Comparison of ENCODE assay signal across 19 cellular contexts in genomic region chr16:72264776-72265175, GRCh38.
DNase-seq lines count a peak whose midpoint lies in the region; FAIRE-seq and TF ChIP-seq lines count a peak whose summit lies in the region.
"Had no signal": no experiment of that assay in that cellular context is flagged by ENCODE, and none has a peak within 500 bp of the region (broad histone marks: within the 10 kb centered on the region; RNA-seq: fewer than 3 reads in every experiment).

No MANE protein-coding gene starts in this region.

- H3K9me3 Mint-ChIP-seq in neural progenitor cell, result no peaks in the 10 kb centered on the region
- H3K9me3 Mint-ChIP-seq: GM23338 had no signal

- FAIRE-seq in small intestine (lab: Jason Lieb, UNC), result no peak
- FAIRE-seq: GM19239, H54 had no signal

- H3K36me3 Mint-ChIP-seq in neural progenitor cell, result no peaks in the 10 kb centered on the region

- H3K36me3 ChIP-seq in small intestine (ENCODE audit: control insufficient read depth in 2 of 2, insufficient read depth in 2 of 2, low read length in 2 of 2) (no peaks in the 10 kb centered on the region), neural progenitor cell (no peaks in the 10 kb centered on the region)
- H3K36me3 ChIP-seq: BLaER1 treated with 17β-estradiol and CSF1 and Interleukin-3, amounts not matched to agents 10 nM and 100 nM had no signal

- H3K27ac Mint-ChIP-seq in neural progenitor cell, result no peak overlapping the region
- H3K27ac Mint-ChIP-seq: B cell; CD8-positive, alpha-beta T cell; GM23338 had no signal

- H3K4me1 ChIP-seq in small intestine (ENCODE audit: control insufficient read depth in 2 of 2, insufficient read depth in 1 of 2, low read depth in 1 of 2, low read length in 1 of 2), result no peaks in the 10 kb centered on the region
- no peaks in the 10 kb centered on the region for H3K4me1 ChIP-seq in neural progenitor cell
- H3K4me1 ChIP-seq: BLaER1 treated with 17β-estradiol and CSF1 and Interleukin-3, amounts not matched to agents 10 nM and 100 nM had no signal

- H4K20me1 ChIP-seq in neural progenitor cell (ENCODE audit: low read depth), result no peaks in the 10 kb centered on the region
- H4K20me1 ChIP-seq: BLaER1 treated with 17β-estradiol and CSF1 and Interleukin-3, amounts not matched to agents 10 nM and 100 nM had no signal

- WGBS in small intestine, 3 donors, result 33 to 66% (median 45%) methylated on average over 2 of the region's 2 CpGs

- no peak for TF ChIP-seq CTCF in neural progenitor cell (IDR thresholded peaks at IDR 0.05)

- no peak overlapping the region for H3K4me3 Mint-ChIP-seq in neural progenitor cell
- H3K4me3 Mint-ChIP-seq: B cell; CD8-positive, alpha-beta T cell; GM23338 had no signal

- peak; percentile 5 for DNase-seq in HT-29 (ENCODE audit: low spot score)
- DNase-seq in NCI-H69 (lab: John Stamatoyannopoulos, UW), result peak; percentile 1
- DNase-seq in kidney glomerular epithelial cell (lab: John Stamatoyannopoulos, UW), result peak; percentile 4
- DNase-seq in small intestine, result peak; percentile 17
- no peak for DNase-seq in neural progenitor cell (ENCODE audit: low spot score)
- no peak for DNase-seq in GM19238 (ENCODE audit: insufficient read length, low spot score)
- DNase-seq in stimulated activated CD8-positive, alpha-beta memory T cell treated with anti-CD3 and anti-CD28 coated beads, Interleukin-4, amount 100 ng/mL, for 48 hours, result no peak
- DNase-seq: 8988T; Calu3; CD8-positive, alpha-beta T cell; DMS79 treated with DMSO at 0.1 percent for 48 hours; GF-D8; HCEC 1CT; IMR-90 had no signal

- H3K9ac ChIP-seq in neural progenitor cell, result no peak overlapping the region
- H3K9ac ChIP-seq: BLaER1 treated with 17β-estradiol and CSF1 and Interleukin-3, amounts not matched to agents 10 nM and 100 nM had no signal

- H3K4me3 ChIP-seq in small intestine (ENCODE audit: low read depth in 1 of 2, low read length in 2 of 2) (no peak overlapping the region), neural progenitor cell (no peak overlapping the region)
- H3K4me3 ChIP-seq: BLaER1 treated with 17β-estradiol and CSF1 and Interleukin-3, amounts not matched to agents 10 nM and 100 nM; GM23338 had no signal

- H2AFZ ChIP-seq in neural progenitor cell (replicated peaks), result no peak overlapping the region
- H2AFZ ChIP-seq: GM23338 had no signal

- no peaks in the 10 kb centered on the region for H3K9me3 ChIP-seq in small intestine (ENCODE audit: control insufficient read depth, low read depth)
- H3K9me3 ChIP-seq in neural progenitor cell (ENCODE audit: low read depth), result no peaks in the 10 kb centered on the region

- H3K4me2 ChIP-seq in neural progenitor cell, result no peak overlapping the region
- H3K4me2 ChIP-seq: BLaER1 treated with 17β-estradiol and CSF1 and Interleukin-3, amounts not matched to agents 10 nM and 100 nM; GM23338 had no signal

- no peaks in the 10 kb centered on the region for H3F3A ChIP-seq in neural progenitor cell (ENCODE audit: low read depth)

- H3K27me3 Mint-ChIP-seq in neural progenitor cell (ENCODE audit: insufficient read depth, low read depth), result peaks cover 2% of the 10 kb centered on the region
- H3K27me3 Mint-ChIP-seq: B cell had no signal

- no peak overlapping the region for H3K27ac ChIP-seq in small intestine (ENCODE audit: low read depth in 1 of 2, low read length in 1 of 2)
- H3K27ac ChIP-seq in neural progenitor cell, result no peak overlapping the region
- H3K27ac ChIP-seq: BLaER1 treated with 17β-estradiol and CSF1 and Interleukin-3, amounts not matched to agents 10 nM and 100 nM had no signal

- no peaks in the 10 kb centered on the region for H3K27me3 ChIP-seq in small intestine (ENCODE audit: control insufficient read depth in 2 of 2, insufficient read depth in 2 of 2, low read length in 2 of 2)
- no peaks in the 10 kb centered on the region for H3K27me3 ChIP-seq in neural progenitor cell
- H3K27me3 ChIP-seq: BLaER1 treated with 17β-estradiol and CSF1 and Interleukin-3, amounts not matched to agents 10 nM and 100 nM had no signal

- H3K79me2 ChIP-seq in neural progenitor cell (ENCODE audit: low read depth), result no peaks in the 10 kb centered on the region

- H3K4me1 Mint-ChIP-seq in neural progenitor cell, result no peaks in the 10 kb centered on the region
- H3K4me1 Mint-ChIP-seq: B cell had no signal

Comparison
In these comparisons a context has a peak if more than half of its experiments do, and no peak if none do; other contexts are left out.
1. DNase-seq: peak in HT-29 (single experiment), NCI-H69 (single experiment), kidney glomerular epithelial cell (single experiment) and small intestine (single experiment); none in neural progenitor cell (single experiment), GM19238 (single experiment) and stimulated activated CD8-positive, alpha-beta memory T cell treated with anti-CD3 and anti-CD28 coated beads, Interleukin-4, amount 100 ng/mL, for 48 hours (single experiment).